ENCODE assay signal across 8 cellular contexts in the genomic region with DNA sequence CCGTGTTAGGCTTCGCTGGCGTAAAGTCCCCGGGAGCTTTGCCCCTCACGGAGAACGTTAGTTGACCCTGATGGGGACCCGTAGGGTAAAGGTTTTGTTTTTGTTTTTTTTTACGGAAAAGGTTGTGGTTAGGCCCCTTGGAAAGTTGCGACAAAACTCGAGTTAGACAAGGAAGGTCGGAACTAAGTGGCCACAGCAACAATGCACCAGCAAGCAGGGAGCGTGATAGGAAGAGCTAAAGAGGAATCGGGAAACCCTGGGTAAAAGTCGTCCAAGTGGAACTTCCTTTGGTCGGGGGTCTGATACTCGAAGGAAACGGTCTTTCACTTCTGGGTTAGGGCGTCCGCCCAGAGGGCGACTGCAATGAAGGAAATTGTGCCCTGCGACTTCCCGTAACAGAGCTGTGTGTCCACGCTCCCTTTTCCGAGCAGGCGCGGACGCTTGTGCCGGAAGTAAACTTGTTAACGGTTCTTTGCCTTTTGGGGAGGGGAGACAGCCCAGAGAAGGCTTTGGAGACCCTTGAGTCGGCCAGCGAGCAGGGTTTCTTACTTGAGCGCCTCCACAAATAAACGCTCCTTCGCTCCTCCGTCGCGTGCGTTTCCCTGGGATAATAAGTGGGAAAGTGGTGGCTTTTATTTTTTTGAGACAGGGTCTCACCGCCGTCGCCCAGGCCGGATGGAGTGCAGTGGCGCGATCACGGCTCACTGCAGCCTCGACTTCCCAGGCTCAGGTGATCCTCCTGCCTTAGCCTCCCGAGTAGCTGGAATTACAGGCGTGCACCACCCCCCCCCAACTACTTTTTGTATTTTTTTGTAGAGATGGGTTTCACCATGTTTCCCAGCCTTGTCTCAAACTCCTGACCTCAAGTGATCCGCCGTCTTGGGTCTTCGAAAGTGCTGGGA. TPM values are rescaled to one million over a fixed set of nuclear protein-coding genes. Genes with fewer than 3 reads are reported as not detected.
DNase-seq lines count a peak whose midpoint lies in the region; ATAC-seq and TF ChIP-seq lines count a peak whose summit lies in the region.

No MANE protein-coding gene starts in this region.

- no peaks in the 10 kb centered on the region for H3K36me3 ChIP-seq in muscle layer of colon (ENCODE audit: insufficient read depth, low read length)

- TF ChIP-seq RAD21 in Ishikawa (IDR thresholded peaks at IDR 0.05; ENCODE audit: low read depth) = no peak

- H3K9ac ChIP-seq in muscle layer of colon (ENCODE audit: low read length) = peak overlapping the region; percentile 94

- ATAC-seq in GM21576 (IDR thresholded peaks at IDR 0.05; ENCODE audit: unreplicated experiment) = peak; percentile 49
- ATAC-seq in esophagus mucosa = peak; percentile 78

- no peaks in the 10 kb centered on the region for H3K27me3 ChIP-seq in muscle layer of colon (ENCODE audit: control insufficient read depth in 1 of 2, insufficient read depth in 2 of 2, low read length in 2 of 2)

- no peak for TF ChIP-seq EP300 in Ishikawa (IDR thresholded peaks at IDR 0.05; ENCODE audit: borderline replicate concordance)

- no peaks in the 10 kb centered on the region for H3K9me3 ChIP-seq in muscle layer of colon (ENCODE audit: low read length)

- H3K4me1 ChIP-seq in muscle layer of colon (ENCODE audit: insufficient read depth, low read length) = peaks cover 28% of the 10 kb centered on the region

- DNase-seq in DMS114 treated with DMSO at 0.1 percent for 48 hours (lab: John Stamatoyannopoulos, UW; ENCODE audit: unreplicated experiment) (peak; percentile 72), OCI-M2 (lab: John Stamatoyannopoulos, UW; ENCODE audit: unreplicated experiment) (peak; percentile 85)
- peak; percentile 79 for DNase-seq in activated T-cell treated with anti-CD3 and anti-CD28 coated beads, Interleukin-2, amount 50 U/mL, for 1 hour
- peak; percentile 56 to 69 for DNase-seq in stimulated activated CD8-positive, alpha-beta memory T cell treated with anti-CD3 and anti-CD28 coated beads, Interleukin-7, amount 100 ng/mL, for 1 hour (ENCODE audit: low read depth in 2 of 2)

- peak overlapping the region; percentile 99 for H3K27ac ChIP-seq in muscle layer of colon (ENCODE audit: low read depth, low read length)

- peak overlapping the region; percentile 76 to 94 for H3K4me3 ChIP-seq in muscle layer of colon (ENCODE audit: low read depth in 1 of 2, low read length in 2 of 2)

TF ChIP-seq in Ishikawa, 13 proteins besides CTCF, POLR2A, EP300 and RAD21:
- 0 out of 2 replicates have a peak, but pooled peaks have one; percentile 48 for TF ChIP-seq FOXM1 (IDR thresholded peaks at IDR 0.05; ENCODE audit: borderline replicate concordance, low read depth)
- TF ChIP-seq, protein P1, sequence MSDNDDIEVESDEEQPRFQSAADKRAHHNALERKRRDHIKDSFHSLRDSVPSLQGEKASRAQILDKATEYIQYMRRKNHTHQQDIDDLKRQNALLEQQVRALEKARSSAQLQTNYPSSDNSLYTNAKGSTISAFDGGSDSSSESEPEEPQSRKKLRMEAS (IDR thresholded peaks at IDR 0.05) = peak; percentile 83
- no peak for TF ChIP-seq TEAD4 (IDR thresholded peaks at IDR 0.05)
- TF ChIP-seq CREB1 (IDR thresholded peaks at IDR 0.05; ENCODE audit: low read depth) = no peak
- TF ChIP-seq YY1 (IDR thresholded peaks at IDR 0.05; ENCODE audit: low read depth) = no peak
- TF ChIP-seq, protein P2, sequence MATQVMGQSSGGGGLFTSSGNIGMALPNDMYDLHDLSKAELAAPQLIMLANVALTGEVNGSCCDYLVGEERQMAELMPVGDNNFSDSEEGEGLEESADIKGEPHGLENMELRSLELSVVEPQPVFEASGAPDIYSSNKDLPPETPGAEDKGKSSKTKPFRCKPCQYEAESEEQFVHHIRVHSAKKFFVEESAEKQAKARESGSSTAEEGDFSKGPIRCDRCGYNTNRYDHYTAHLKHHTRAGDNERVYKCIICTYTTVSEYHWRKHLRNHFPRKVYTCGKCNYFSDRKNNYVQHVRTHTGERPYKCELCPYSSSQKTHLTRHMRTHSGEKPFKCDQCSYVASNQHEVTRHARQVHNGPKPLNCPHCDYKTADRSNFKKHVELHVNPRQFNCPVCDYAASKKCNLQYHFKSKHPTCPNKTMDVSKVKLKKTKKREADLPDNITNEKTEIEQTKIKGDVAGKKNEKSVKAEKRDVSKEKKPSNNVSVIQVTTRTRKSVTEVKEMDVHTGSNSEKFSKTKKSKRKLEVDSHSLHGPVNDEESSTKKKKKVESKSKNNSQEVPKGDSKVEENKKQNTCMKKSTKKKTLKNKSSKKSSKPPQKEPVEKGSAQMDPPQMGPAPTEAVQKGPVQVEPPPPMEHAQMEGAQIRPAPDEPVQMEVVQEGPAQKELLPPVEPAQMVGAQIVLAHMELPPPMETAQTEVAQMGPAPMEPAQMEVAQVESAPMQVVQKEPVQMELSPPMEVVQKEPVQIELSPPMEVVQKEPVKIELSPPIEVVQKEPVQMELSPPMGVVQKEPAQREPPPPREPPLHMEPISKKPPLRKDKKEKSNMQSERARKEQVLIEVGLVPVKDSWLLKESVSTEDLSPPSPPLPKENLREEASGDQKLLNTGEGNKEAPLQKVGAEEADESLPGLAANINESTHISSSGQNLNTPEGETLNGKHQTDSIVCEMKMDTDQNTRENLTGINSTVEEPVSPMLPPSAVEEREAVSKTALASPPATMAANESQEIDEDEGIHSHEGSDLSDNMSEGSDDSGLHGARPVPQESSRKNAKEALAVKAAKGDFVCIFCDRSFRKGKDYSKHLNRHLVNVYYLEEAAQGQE (IDR thresholded peaks at IDR 0.05; ENCODE audit: low read depth) = no peak
- TF ChIP-seq CEBPB (IDR thresholded peaks at IDR 0.05) = no peak
- TF ChIP-seq TCF12 (IDR thresholded peaks at IDR 0.05; ENCODE audit: low read depth) = peak; percentile 43; the same call in 1 of the 2 replicates
- TF ChIP-seq TAF1 (IDR thresholded peaks at IDR 0.05; ENCODE audit: low read depth) = no peak; the same call in 1 of the 2 replicates
- TF ChIP-seq NFIC (IDR thresholded peaks at IDR 0.05) = 0 out of 2 replicates have a peak, but pooled peaks have one; percentile 5
- no peak for TF ChIP-seq EGR1 (IDR thresholded peaks at IDR 0.05)
- TF ChIP-seq, protein P3, sequence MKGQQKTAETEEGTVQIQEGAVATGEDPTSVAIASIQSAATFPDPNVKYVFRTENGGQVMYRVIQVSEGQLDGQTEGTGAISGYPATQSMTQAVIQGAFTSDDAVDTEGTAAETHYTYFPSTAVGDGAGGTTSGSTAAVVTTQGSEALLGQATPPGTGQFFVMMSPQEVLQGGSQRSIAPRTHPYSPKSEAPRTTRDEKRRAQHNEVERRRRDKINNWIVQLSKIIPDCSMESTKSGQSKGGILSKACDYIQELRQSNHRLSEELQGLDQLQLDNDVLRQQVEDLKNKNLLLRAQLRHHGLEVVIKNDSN (IDR thresholded peaks at IDR 0.05) = peak; percentile 26; the same call in 1 of the 2 replicates

RNA-seq across cellular contexts. Expression of a gene that starts 0.6 kb away (rescaled TPM):
- 31.0 TPM for total RNA-seq in esophagus mucosa

Comparison
In these comparisons a context has a peak if more than half of its experiments do, and no peak if none do; other contexts are left out.
1. Peak in every context shown above with its lines: DNase-seq, ATAC-seq, H3K4me3 ChIP-seq and H3K27ac ChIP-seq.